16 cellular contexts compared by ENCODE assay signal in the genomic region with DNA sequence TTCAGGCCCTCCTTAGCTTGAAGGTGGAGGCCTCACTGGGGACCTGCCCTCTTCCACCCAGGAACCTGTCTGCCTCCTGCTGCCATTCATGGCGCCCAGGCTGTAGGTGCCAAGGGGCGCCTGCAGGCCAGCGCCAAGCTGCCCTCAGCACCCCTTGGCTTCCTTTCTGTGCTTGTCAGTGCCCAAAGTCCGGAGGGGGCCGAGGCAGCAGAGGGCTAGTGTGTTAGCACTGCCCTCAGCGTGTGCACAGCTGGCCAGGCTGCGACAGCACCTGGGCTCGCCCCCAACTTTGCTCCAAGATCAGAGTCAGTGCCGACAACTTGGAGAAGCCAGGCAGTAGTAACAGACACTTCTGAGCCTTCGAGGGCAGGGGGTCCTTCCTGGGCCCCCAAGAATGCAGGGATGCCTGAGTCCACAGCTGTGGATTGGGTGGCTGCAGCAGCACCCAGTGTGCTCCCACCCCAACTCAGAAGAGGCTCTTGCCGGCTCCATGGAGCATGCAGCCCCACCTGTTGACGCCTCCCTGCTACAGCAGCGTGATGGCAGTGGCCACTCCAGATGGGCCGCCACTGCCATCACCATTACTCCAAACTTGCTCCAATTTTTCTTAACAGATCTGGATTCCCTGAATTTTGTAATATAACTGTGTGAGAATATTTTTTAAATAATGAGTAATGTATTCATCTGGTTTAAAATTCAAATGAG. TPM values are rescaled to one million over a fixed set of nuclear protein-coding genes. Genes with fewer than 3 reads are reported as not detected.
A peak's percentile ranks its signal among the peaks of the same experiment; 100 is the strongest.
DNase-seq lines count a peak whose midpoint lies in the region; ATAC-seq and TF ChIP-seq lines count a peak whose summit lies in the region.
"Had no signal": no experiment of that assay in that cellular context is flagged by ENCODE, and none has a peak within 500 bp of the region (broad histone marks: within the 10 kb centered on the region; RNA-seq: fewer than 3 reads in every experiment).

No MANE protein-coding gene starts in this region.

- H3K27me3 ChIP-seq in A673 (replicated peaks; ENCODE audit: insufficient read depth, low read depth, low read length, poor library complexity) (no peaks in the 10 kb centered on the region), WERI-Rb-1 (ENCODE audit: insufficient read depth, low read depth, severe bottlenecking) (no peaks in the 10 kb centered on the region)
- H3K27me3 ChIP-seq: left lung had no signal

- DNase-seq in A673 (ENCODE audit: low spot score) (peak; percentile 18), WERI-Rb-1 (peak; percentile 39), fibroblast of villous mesenchyme (ENCODE audit: low read depth) (no peak), COLO829 (ENCODE audit: low spot score) (no peak), DMS79 (lab: John Stamatoyannopoulos, UW) (no peak)
- DNase-seq: activated T-cell treated with anti-CD3 and anti-CD28 coated beads, Interleukin-2, amount 50 U/mL, for 48 hours; aorta; left lung; naive thymus-derived CD8-positive, alpha-beta T cell; NCI-H2107; retina; stimulated activated CD4-positive, alpha-beta T cell treated with anti-CD3 and anti-CD28 coated beads, Interleukin-4, amount 100 ng/mL, for 4 hours had no signal

- intact Hi-C loops in A673 (cut with micrococcal nuclease; ENCODE audit: unreplicated experiment) = no loop called here

- POLR2A ChIA-PET in A673 (lab: Charles Lee; ENCODE audit: low non-redundant PET) = no interaction called here

- peak; percentile 55 for TF ChIP-seq CTCF in A673 (conservative IDR thresholded peaks at IDR 0.05; ENCODE audit: low read depth, low read length)
- TF ChIP-seq CTCF in GM12874 (IDR thresholded peaks at IDR 0.05; ENCODE audit: insufficient read depth, low read depth, low read length) = peak; percentile 23; the same call in 1 of the 2 replicates
- peak; percentile 71 for TF ChIP-seq CTCF in WERI-Rb-1 (IDR thresholded peaks at IDR 0.05; ENCODE audit: low read depth, low read length)
- TF ChIP-seq CTCF in fibroblast of villous mesenchyme (IDR thresholded peaks at IDR 0.05; ENCODE audit: insufficient read depth, low read depth, low read length) = peak; percentile 29

- no TSS peak for BruUV-seq in A673 (replicated peaks; lab: Mats Ljungman, UMichigan)

- ATAC-seq in GM21423 (IDR thresholded peaks at IDR 0.05; ENCODE audit: unreplicated experiment) (no peak), GM21367 (IDR thresholded peaks at IDR 0.05; ENCODE audit: unreplicated experiment) (no peak)
- ATAC-seq: left lung; naive thymus-derived CD8-positive, alpha-beta T cell; stimulated activated memory B cell treated with anti-CD40 and anti-IgM and Interleukin-4, amounts not matched to agents 10 μg/mL and 1 μg/mL and 100 μg/mL, for 72 hours had no signal

- H3K4me3 ChIP-seq in A673 (ENCODE audit: low read depth, low read length, poor library complexity, severe bottlenecking) = no peak overlapping the region
- H3K4me3 ChIP-seq in WERI-Rb-1 (ENCODE audit: low read depth, low read length) = no peak overlapping the region
- no peak overlapping the region for H3K4me3 ChIP-seq in fibroblast of villous mesenchyme (ENCODE audit: low read depth, low read length)
- H3K4me3 ChIP-seq: left lung had no signal

- H3K36me3 ChIP-seq in A673 (ENCODE audit: insufficient read depth, low read length, poor library complexity, severe bottlenecking) (no peaks in the 10 kb centered on the region), WERI-Rb-1 (no peaks in the 10 kb centered on the region; the same call in 1 of the 2 replicates)

- CTCF ChIA-PET in A673 (lab: Charles Lee) = interaction anchor here (0.8 kb wide), 1 partner anchor 8 kb away, joined by 3 read pairs; no protein-coding TSS in a partner anchor

- no peaks in the 10 kb centered on the region for H3K4me1 ChIP-seq in A673 (ENCODE audit: insufficient read depth, low read length, poor library complexity, severe bottlenecking)
- H3K4me1 ChIP-seq: left lung had no signal

- H3K9me3 ChIP-seq in A673 (ENCODE audit: low read depth, low read length, poor library complexity, severe bottlenecking) (no peaks in the 10 kb centered on the region), WERI-Rb-1 (ENCODE audit: severe bottlenecking) (no peaks in the 10 kb centered on the region)
- H3K9me3 ChIP-seq: left lung had no signal

- H3K27ac ChIP-seq in A673 (ENCODE audit: low read depth, low read length, poor library complexity, severe bottlenecking) (no peak overlapping the region), WERI-Rb-1 (no peak overlapping the region)
- H3K27ac ChIP-seq: left lung had no signal

RNA-seq across cellular contexts. Expression of a gene that starts 41.7 kb away (rescaled TPM):
- total RNA-seq in A673 (2021) (31.9 and 33.6 TPM in 2 replicates), fibroblast of villous mesenchyme (29.0 and 40.6 TPM in 2 replicates)

Comparison
In these comparisons a context has a peak if more than half of its experiments do, and no peak if none do; other contexts are left out.
1. DNase-seq: peak in A673 (single experiment) and WERI-Rb-1 (single experiment); none in fibroblast of villous mesenchyme (single experiment), COLO829 (single experiment) and DMS79 (single experiment).
2. Peak in every context shown above with its lines, with median percentiles within 50 percentile points of each other: CTCF ChIP-seq.